ENCODE assay signal across 12 cellular contexts in the genomic region with DNA sequence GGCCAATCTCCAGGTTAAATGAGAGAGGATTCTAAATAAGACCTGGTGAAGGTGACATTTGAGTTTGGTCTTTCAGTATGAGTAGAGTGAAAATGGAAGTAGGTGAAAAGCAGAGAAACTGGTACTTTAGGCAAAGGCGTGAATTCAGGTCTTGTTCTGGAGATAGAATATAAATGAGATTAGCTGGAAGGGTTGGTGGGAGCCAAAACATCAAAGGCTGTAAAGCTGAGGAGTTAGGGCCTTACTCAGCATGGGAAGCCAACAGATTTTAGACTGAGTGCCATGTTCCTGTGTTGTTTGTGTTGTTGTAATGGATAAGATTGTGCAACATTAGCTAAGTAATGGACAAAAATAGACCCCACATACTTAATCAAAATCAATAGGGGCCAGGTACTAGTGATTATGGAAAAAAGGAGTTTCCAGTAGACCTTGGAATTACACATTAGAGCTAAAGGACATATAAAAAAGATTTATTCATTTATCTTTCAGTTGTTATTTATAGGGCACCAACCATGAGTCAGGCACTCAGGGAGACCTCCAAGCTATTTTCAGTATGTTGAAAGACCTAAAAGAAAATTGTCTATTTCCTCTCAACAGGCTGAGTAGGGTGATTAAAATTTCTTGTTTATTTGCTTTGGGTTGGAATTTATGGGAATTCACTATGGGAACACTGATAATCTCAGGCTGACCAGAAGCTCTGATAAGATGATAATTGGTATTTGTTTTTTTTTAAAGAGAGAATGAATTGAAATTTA. TPM values are rescaled to one million over a fixed set of nuclear protein-coding genes. Genes with fewer than 3 reads are reported as not detected.
A peak's percentile ranks its signal among the peaks of the same experiment; 100 is the strongest.
DNase-seq lines count a peak whose midpoint lies in the region; ATAC-seq and TF ChIP-seq lines count a peak whose summit lies in the region.
"Had no signal": no experiment of that assay in that cellular context is flagged by ENCODE, and none has a peak within 500 bp of the region (broad histone marks: within the 10 kb centered on the region; RNA-seq: fewer than 3 reads in every experiment).

No MANE protein-coding gene starts in this region.

- H3K36me3 Mint-ChIP-seq in activated naive CD8-positive, alpha-beta T cell treated with anti-CD3 and anti-CD28 coated beads for 36 hours, result no peaks in the 10 kb centered on the region

- H3K27ac ChIP-seq in upper lobe of right lung (no peak overlapping the region), upper lobe of left lung (no peak overlapping the region)
- H3K27ac ChIP-seq: esophagus squamous epithelium, neural progenitor cell, RWPE1 had no signal

- WGBS in upper lobe of left lung, 2 donors, result 96 to 100% methylated on average over 1 of the region's 1 CpG

- H3K9me3 ChIP-seq in upper lobe of right lung (no peaks in the 10 kb centered on the region), upper lobe of left lung (no peaks in the 10 kb centered on the region)
- H3K9me3 ChIP-seq: esophagus squamous epithelium had no signal

- H3K27me3 ChIP-seq in upper lobe of right lung, result no peaks in the 10 kb centered on the region
- H3K27me3 ChIP-seq in upper lobe of left lung, result no peaks in the 10 kb centered on the region
- H3K27me3 ChIP-seq: esophagus squamous epithelium, neural progenitor cell had no signal

- H3K4me3 ChIP-seq in fibroblast of pulmonary artery (replicated peaks; ENCODE audit: low read depth, low read length) (no peak overlapping the region), upper lobe of right lung (no peak overlapping the region), upper lobe of left lung (no peak overlapping the region)
- H3K4me3 ChIP-seq: esophagus squamous epithelium, neural progenitor cell had no signal

- H3K4me1 Mint-ChIP-seq in activated naive CD8-positive, alpha-beta T cell treated with anti-CD3 and anti-CD28 coated beads for 36 hours, result peaks cover 4% of the 10 kb centered on the region

- no peak for TF ChIP-seq POLR2A in upper lobe of left lung (IDR thresholded peaks at IDR 0.05)

- H3K4me1 ChIP-seq in upper lobe of right lung (no peaks in the 10 kb centered on the region), upper lobe of left lung (no peaks in the 10 kb centered on the region)
- H3K4me1 ChIP-seq: esophagus squamous epithelium, neural progenitor cell had no signal

- ATAC-seq in GM21526 (IDR thresholded peaks at IDR 0.05; ENCODE audit: low FRiP score, unreplicated experiment), result peak; percentile 75
- ATAC-seq in HG02678 (IDR thresholded peaks at IDR 0.05; ENCODE audit: unreplicated experiment), result no peak
- ATAC-seq in upper lobe of right lung, result no peak
- ATAC-seq in upper lobe of left lung (ENCODE audit: low FRiP score in 2 of 2), result no peak

- H3K9me3 Mint-ChIP-seq in activated naive CD8-positive, alpha-beta T cell treated with anti-CD3 and anti-CD28 coated beads for 36 hours, result no peaks in the 10 kb centered on the region
- H3K9me3 Mint-ChIP-seq: neural progenitor cell had no signal

- H3K36me3 ChIP-seq in upper lobe of right lung (no peaks in the 10 kb centered on the region), upper lobe of left lung (no peaks in the 10 kb centered on the region)
- H3K36me3 ChIP-seq: esophagus squamous epithelium, neural progenitor cell had no signal

- DNase-seq in EL (peak; percentile 85), MV-4-11 (lab: John Stamatoyannopoulos, UW) (peak; percentile 5), fibroblast of pulmonary artery (ENCODE audit: low read depth) (peak; percentile 51), upper lobe of right lung (no peak), upper lobe of left lung (no peak)
- DNase-seq in activated naive CD8-positive, alpha-beta T cell treated with anti-CD3 and anti-CD28 coated beads for 36 hours, result no peak
- DNase-seq: activated T-cell treated with anti-CD3 and anti-CD28 coated beads, Interleukin-2, amount 50 U/mL, for 48 hours; esophagus squamous epithelium had no signal

- no peak overlapping the region for H3K27ac Mint-ChIP-seq in activated naive CD8-positive, alpha-beta T cell treated with anti-CD3 and anti-CD28 coated beads for 36 hours
- H3K27ac Mint-ChIP-seq: neural progenitor cell had no signal

- H3K27me3 Mint-ChIP-seq in activated naive CD8-positive, alpha-beta T cell treated with anti-CD3 and anti-CD28 coated beads for 36 hours, result peaks cover under 1% of the 10 kb centered on the region

- intact Hi-C loops in upper lobe of right lung (cut with DNase I), result no loop called here

- TF ChIP-seq CTCF in fibroblast of pulmonary artery (IDR thresholded peaks at IDR 0.05; ENCODE audit: low read length, missing control alignments) (no peak), upper lobe of right lung (IDR thresholded peaks at IDR 0.05) (no peak), upper lobe of left lung (IDR thresholded peaks at IDR 0.05) (no peak)

- H3K4me3 Mint-ChIP-seq in activated naive CD8-positive, alpha-beta T cell treated with anti-CD3 and anti-CD28 coated beads for 36 hours, result no peak overlapping the region
- H3K4me3 Mint-ChIP-seq: neural progenitor cell had no signal

- no peak for TF ChIP-seq EP300 in upper lobe of left lung (IDR thresholded peaks at IDR 0.05)

RNA-seq across cellular contexts. Expression of gene ARL14, which starts 20.8 kb away (rescaled TPM):
- not detected for total RNA-seq in activated naive CD8-positive, alpha-beta T cell treated with anti-CD3 and anti-CD28 coated beads for 36 hours
- not detected for total RNA-seq in upper lobe of right lung
- not detected for total RNA-seq in upper lobe of left lung

RNA-seq across cellular contexts. Expression of gene PPM1L, which starts 58.2 kb away (rescaled TPM):
- 1 to 10 TPM; 2.0 TPM for total RNA-seq in activated naive CD8-positive, alpha-beta T cell treated with anti-CD3 and anti-CD28 coated beads for 36 hours
- total RNA-seq in upper lobe of right lung (13.5 TPM), upper lobe of left lung (10 to 100 TPM; 11.3 to 26.8 (median 18.7) TPM)

Comparison
In these comparisons a context has a peak if more than half of its experiments do, and no peak if none do; other contexts are left out.
1. DNase-seq: peak in EL (single experiment), MV-4-11 (single experiment) and fibroblast of pulmonary artery (single experiment); none in activated naive CD8-positive, alpha-beta T cell treated with anti-CD3 and anti-CD28 coated beads for 36 hours (single experiment), upper lobe of right lung (single experiment) and upper lobe of left lung (0 of 2).